Comparison of ENCODE assay signal across 19 cellular contexts in genomic region chr7:17492437-17492836, GRCh38.
A peak's percentile ranks its signal among the peaks of the same experiment; 100 is the strongest.
DNase-seq lines count a peak whose midpoint lies in the region; ATAC-seq, FAIRE-seq and TF ChIP-seq lines count a peak whose summit lies in the region.
"Had no signal": no experiment of that assay in that cellular context is flagged by ENCODE, and none has a peak within 500 bp of the region (broad histone marks: within the 10 kb centered on the region; RNA-seq: fewer than 3 reads in every experiment).

No MANE protein-coding gene starts in this region.

- peaks cover 29% of the 10 kb centered on the region for H3K4me1 ChIP-seq in keratinocyte (ENCODE audit: control insufficient read depth, extremely low read depth, insufficient read depth, low read length)
- H3K4me1 ChIP-seq: left ventricle myocardium inferior, stomach had no signal

- peak; percentile 50 for ATAC-seq in GM18870 (IDR thresholded peaks at IDR 0.05; ENCODE audit: unreplicated experiment)
- ATAC-seq in GM21367 (IDR thresholded peaks at IDR 0.05; ENCODE audit: unreplicated experiment): peak; percentile 49
- peak; percentile 68 for ATAC-seq in HG03175 (IDR thresholded peaks at IDR 0.05; ENCODE audit: unreplicated experiment)
- ATAC-seq in left cardiac atrium: no peak

- H3K36me3 ChIP-seq in keratinocyte (ENCODE audit: control insufficient read depth in 2 of 2, extremely low read depth in 1 of 2, insufficient read depth in 2 of 2, low read length in 2 of 2): no peaks in the 10 kb centered on the region
- H3K36me3 ChIP-seq: BLaER1 treated with 17β-estradiol and CSF1 and Interleukin-3, amounts not matched to agents 10 nM and 100 nM; left ventricle myocardium inferior; stomach had no signal

- peak; percentile 81 for FAIRE-seq in keratinocyte (lab: Jason Lieb, UNC)
- FAIRE-seq: HTR-8/SVneo had no signal

- in situ Hi-C loops in KBM-7 (cut with MboI; ENCODE audit: low pct_unique_long_range_greater_than_20kb, low sequenced_read_pairs): no loop called here

- peak overlapping the region; percentile 56 for H2AFZ ChIP-seq in keratinocyte (ENCODE audit: control insufficient read depth, low read length)

- no peak overlapping the region for H3K27ac ChIP-seq in keratinocyte (ENCODE audit: control insufficient read depth, insufficient read depth, low read length)
- H3K27ac ChIP-seq in dorsolateral prefrontal cortex: no peak overlapping the region
- H3K27ac ChIP-seq: BLaER1 treated with 17β-estradiol and CSF1 and Interleukin-3, amounts not matched to agents 10 nM and 100 nM; left ventricle myocardium inferior; stomach had no signal

- H3K9me1 ChIP-seq in keratinocyte (ENCODE audit: control insufficient read depth, extremely low read depth, insufficient read depth, low read length): no peaks in the 10 kb centered on the region

- intact Hi-C loops in left cardiac atrium (cut with DNase I): no loop called here
- intact Hi-C loops in dorsolateral prefrontal cortex (cut with DNase I): no loop called here

- DNase-seq in keratinocyte (ENCODE audit: low read depth, low spot score): no peak
- DNase-seq in left cardiac atrium: no peak
- DNase-seq in dorsolateral prefrontal cortex: no peak
- no peak for DNase-seq in KBM-7
- DNase-seq: activated B cell treated with CpG ODN at 0.5 μM for 24 hours; activated naive CD4-positive, alpha-beta T cell treated with anti-CD3 and anti-CD28 coated beads, Interleukin-2, amount 50 U/mL, for 16 hours; DMS79 treated with DMSO at 0.1 percent for 48 hours; effector CD4-positive, alpha-beta T cell; left ventricle myocardium inferior; MM.1S; NCI-H2081; NCI-H774; posterior cingulate gyrus; stomach had no signal

- H4K20me1 ChIP-seq in keratinocyte (ENCODE audit: control insufficient read depth, extremely low read depth, insufficient read depth, low read length): no peaks in the 10 kb centered on the region
- H4K20me1 ChIP-seq: BLaER1 treated with 17β-estradiol and CSF1 and Interleukin-3, amounts not matched to agents 10 nM and 100 nM had no signal

- dilution Hi-C loops in keratinocyte (cut with MboI; ENCODE audit: extremely low pct_ligation_motif_present, low sequenced_read_pairs): no loop called here

- H3K27me3 ChIP-seq in keratinocyte (ENCODE audit: control insufficient read depth, extremely low read depth, insufficient read depth, low read length) (no peaks in the 10 kb centered on the region), dorsolateral prefrontal cortex (no peaks in the 10 kb centered on the region)
- H3K27me3 ChIP-seq: BLaER1 treated with 17β-estradiol and CSF1 and Interleukin-3, amounts not matched to agents 10 nM and 100 nM; stomach had no signal

- no peaks in the 10 kb centered on the region for H3K9me3 ChIP-seq in keratinocyte (ENCODE audit: control insufficient read depth, low read depth, low read length)
- H3K9me3 ChIP-seq: BLaER1 treated with 17β-estradiol and CSF1 and Interleukin-3, amounts not matched to agents 10 nM and 100 nM; left ventricle myocardium inferior; stomach had no signal

- peak overlapping the region; percentile 54 for H3K4me2 ChIP-seq in keratinocyte (ENCODE audit: control insufficient read depth, extremely low read depth, insufficient read depth, low read depth, low read length)
- H3K4me2 ChIP-seq: BLaER1 treated with 17β-estradiol and CSF1 and Interleukin-3, amounts not matched to agents 10 nM and 100 nM had no signal

- H3K4me3 ChIP-seq in keratinocyte (ENCODE audit: control insufficient read depth in 2 of 3, extremely low read depth in 1 of 3, insufficient read depth in 2 of 3, low read depth in 1 of 3, low read length in 3 of 3) (no peak overlapping the region), dorsolateral prefrontal cortex (no peak overlapping the region)
- H3K4me3 ChIP-seq: BLaER1 treated with 17β-estradiol and CSF1 and Interleukin-3, amounts not matched to agents 10 nM and 100 nM; left ventricle myocardium inferior; stomach had no signal

- H3K79me2 ChIP-seq in keratinocyte (ENCODE audit: control insufficient read depth, insufficient read depth, low read length): no peaks in the 10 kb centered on the region

- no peak for TF ChIP-seq CTCF in keratinocyte (optimal IDR thresholded peaks at IDR 0.05 in 1 of 3, IDR thresholded peaks at IDR 0.05 in 1 of 3, conservative IDR thresholded peaks at IDR 0.05 in 1 of 3; ENCODE audit: extremely low read depth in 1 of 3, insufficient read depth in 2 of 3, low read length in 3 of 3)
- no peak for TF ChIP-seq CTCF in dorsolateral prefrontal cortex (IDR thresholded peaks at IDR 0.05 in 54 of 56, conservative IDR thresholded peaks at IDR 0.05 in 2 of 56; ENCODE audit: low read depth in 1 of 56, partially characterized antibody in 56 of 56)

- no peak overlapping the region for H3K9ac ChIP-seq in keratinocyte (ENCODE audit: control insufficient read depth, extremely low read depth, insufficient read depth, low read length)
- H3K9ac ChIP-seq: BLaER1 treated with 17β-estradiol and CSF1 and Interleukin-3, amounts not matched to agents 10 nM and 100 nM had no signal

Comparison
In these comparisons a context has a peak if more than half of its experiments do, and no peak if none do; other contexts are left out.
1. ATAC-seq: peak in GM18870 (single experiment), GM21367 (single experiment) and HG03175 (single experiment); none in left cardiac atrium (0 of 2).